1 cellular context compared by ENCODE assay signal in genomic region chr5:134511796-134512660, GRCh38.
TF ChIP-seq lines count a peak whose summit lies in the region.

No MANE protein-coding gene starts in this region.

TF ChIP-seq in HepG2, 621 proteins besides CTCF, POLR2A, EP300 and RAD21 (continued from another document and continues in another):
- TF ChIP-seq ZNF318 (CRISPR knock-in tag; IDR thresholded peaks at IDR 0.05) (no peak), ZBTB2 (CRISPR knock-in tag; IDR thresholded peaks at IDR 0.05; ENCODE audit: low read depth) (no peak), PCBP2 (optimal IDR thresholded peaks at IDR 0.05; ENCODE audit: low read depth, low read length, poor library complexity, severe bottlenecking) (no peak), NFKB2 (CRISPR knock-in tag; IDR thresholded peaks at IDR 0.05; ENCODE audit: borderline replicate concordance) (no peak), ZNF891 (CRISPR knock-in tag; IDR thresholded peaks at IDR 0.05) (no peak), ZBTB4 (CRISPR knock-in tag; IDR thresholded peaks at IDR 0.05; ENCODE audit: borderline replicate concordance) (peak; percentile 73; the same call in 1 of the 2 replicates), ZNF530 (CRISPR knock-in tag; IDR thresholded peaks at IDR 0.05; ENCODE audit: low read depth) (no peak), ZNF549 (CRISPR knock-in tag; IDR thresholded peaks at IDR 0.05) (no peak), THYN1 (CRISPR knock-in tag; IDR thresholded peaks at IDR 0.05; ENCODE audit: borderline replicate concordance, low read depth) (no peak), ZNF460 (CRISPR knock-in tag; IDR thresholded peaks at IDR 0.05; ENCODE audit: borderline replicate concordance) (no peak), ZNF75D (CRISPR knock-in tag; IDR thresholded peaks at IDR 0.05; ENCODE audit: borderline replicate concordance) (no peak), ZNF724P (CRISPR knock-in tag; IDR thresholded peaks at IDR 0.05; ENCODE audit: borderline replicate concordance) (no peak), ZNF740 (CRISPR knock-in tag; IDR thresholded peaks at IDR 0.05) (no peak), XBP1 (CRISPR knock-in tag; IDR thresholded peaks at IDR 0.05) (no peak), GPN1 (CRISPR knock-in tag; IDR thresholded peaks at IDR 0.05; ENCODE audit: borderline replicate concordance) (no peak), ZNF350 (CRISPR knock-in tag; IDR thresholded peaks at IDR 0.05; ENCODE audit: borderline replicate concordance, low read depth) (no peak), RFX1 (IDR thresholded peaks at IDR 0.05) (no peak), ZNF234 (CRISPR knock-in tag; conservative IDR thresholded peaks at IDR 0.05) (no peak), ZSCAN20 (CRISPR knock-in tag; IDR thresholded peaks at IDR 0.05; ENCODE audit: borderline replicate concordance) (no peak), ZBTB43 (CRISPR knock-in tag; conservative IDR thresholded peaks at IDR 0.05) (no peak), ZFY (CRISPR knock-in tag; IDR thresholded peaks at IDR 0.05) (peak; percentile 74), REXO4 (CRISPR knock-in tag; IDR thresholded peaks at IDR 0.05; ENCODE audit: borderline replicate concordance) (no peak), HOMEZ (CRISPR knock-in tag; IDR thresholded peaks at IDR 0.05; ENCODE audit: low read depth) (0 out of 2 replicates have a peak, but pooled peaks have one; percentile 3), ZNF30 (CRISPR knock-in tag; IDR thresholded peaks at IDR 0.05) (no peak), SNAPC5 (CRISPR knock-in tag; IDR thresholded peaks at IDR 0.05; ENCODE audit: borderline replicate concordance) (no peak), EHMT2 (IDR thresholded peaks at IDR 0.05; ENCODE audit: borderline replicate concordance, low read depth, low read length) (no peak), UBTF (CRISPR knock-in tag; IDR thresholded peaks at IDR 0.05) (peak; percentile 77), ZKSCAN8 (CRISPR knock-in tag; IDR thresholded peaks at IDR 0.05; ENCODE audit: borderline replicate concordance) (peak; percentile 76; the same call in 1 of the 2 replicates), ZNF883 (CRISPR knock-in tag; IDR thresholded peaks at IDR 0.05; ENCODE audit: not compliant biosample characterization) (no peak), NRL (CRISPR knock-in tag; IDR thresholded peaks at IDR 0.05; ENCODE audit: borderline replicate concordance) (no peak; the same call in 1 of the 2 replicates), THAP7 (CRISPR knock-in tag; IDR thresholded peaks at IDR 0.05) (no peak; the same call in 1 of the 2 replicates), ZNF275 (CRISPR knock-in tag; IDR thresholded peaks at IDR 0.05; ENCODE audit: borderline replicate concordance) (no peak), CENPX (CRISPR knock-in tag; IDR thresholded peaks at IDR 0.05) (no peak)
